ENCODE assay signal across 10 cellular contexts in the genomic region with DNA sequence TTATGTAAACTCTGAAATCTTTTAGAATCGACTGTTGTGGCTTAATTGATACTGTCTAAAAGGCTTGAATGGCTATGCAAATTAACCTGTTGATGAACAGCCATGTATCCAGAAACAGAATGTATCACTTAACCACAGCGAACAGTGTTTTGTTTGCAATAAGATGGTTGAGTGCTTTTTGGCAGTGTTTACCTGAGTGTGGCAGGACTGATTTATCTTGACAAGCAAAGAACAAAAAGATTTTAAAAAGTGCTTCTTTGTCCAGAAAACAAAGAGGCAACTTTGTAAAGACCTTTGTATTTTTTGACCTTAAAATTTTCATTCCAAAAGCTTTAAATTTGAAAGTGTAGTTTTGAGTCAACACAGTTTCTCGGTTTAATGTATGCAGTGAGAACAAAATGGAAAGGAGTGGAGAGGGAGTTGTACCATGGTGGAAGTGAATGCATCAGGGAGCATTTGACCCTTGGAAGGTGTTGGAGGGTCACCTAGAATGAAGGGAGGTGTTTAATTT. TPM values are rescaled to one million over a fixed set of nuclear protein-coding genes. Genes with fewer than 3 reads are reported as not detected.
DNase-seq lines count a peak whose midpoint lies in the region; ATAC-seq and TF ChIP-seq lines count a peak whose summit lies in the region.
"Had no signal": no experiment of that assay in that cellular context is flagged by ENCODE, and none has a peak within 500 bp of the region (broad histone marks: within the 10 kb centered on the region; RNA-seq: fewer than 3 reads in every experiment).

No MANE protein-coding gene starts in this region.

- in situ Hi-C loops in Caki2 (cut with HindIII; ENCODE audit: low pct_unique_long_range_greater_than_20kb, low sequenced_read_pairs) = no loop called here

- no peak overlapping the region for H2AFZ ChIP-seq in PC-9

- H3K36me3 ChIP-seq in PC-9 (ENCODE audit: low read depth) (no peaks in the 10 kb centered on the region), heart left ventricle (peaks cover 0 to 9% (median 0%) of the 10 kb centered on the region in 9 donors)

- H3F3A ChIP-seq in PC-9 (ENCODE audit: insufficient read depth, low read depth) = 0 out of 2 replicates have a peak, but pooled peaks cover 2% of the 10 kb centered on the region

- no peak overlapping the region for H3K4me3 Mint-ChIP-seq in natural killer cell
- H3K4me3 Mint-ChIP-seq: activated naive CD4-positive, alpha-beta T cell treated with anti-CD3 and anti-CD28 coated beads, Interleukin-2, amount 10 ng/mL, durations not matched to agents 7 days and 5 days had no signal

- no TSS peak for BruUV-seq in PC-9 (replicated peaks; lab: Mats Ljungman, UMichigan)

- H3K27me3 Mint-ChIP-seq in natural killer cell (ENCODE audit: low read depth in 2 of 2) = no peaks in the 10 kb centered on the region
- H3K27me3 Mint-ChIP-seq: activated naive CD4-positive, alpha-beta T cell treated with anti-CD3 and anti-CD28 coated beads, Interleukin-2, amount 10 ng/mL, durations not matched to agents 7 days and 5 days had no signal

- no peak overlapping the region for H3K4me3 ChIP-seq in PC-9
- no peak overlapping the region for H3K4me3 ChIP-seq in heart left ventricle

- H3K27me3 ChIP-seq in PC-9 (ENCODE audit: insufficient read depth, low read depth) (no peaks in the 10 kb centered on the region), heart left ventricle (no peaks in the 10 kb centered on the region)

- WGBS in heart left ventricle, 4 donors = 65 to 74% (median 69%) methylated on average over 3 of the region's 3 CpGs

- TF ChIP-seq CTCF in PC-9 (conservative IDR thresholded peaks at IDR 0.05) (no peak), natural killer cell (IDR thresholded peaks at IDR 0.05) (no peak), heart left ventricle (IDR thresholded peaks at IDR 0.05) (no peak)

- peaks cover 39% of the 10 kb centered on the region for H3K79me2 ChIP-seq in PC-9 (ENCODE audit: low read depth)

- no peak overlapping the region for H3K4me2 ChIP-seq in PC-9

- no peak overlapping the region for H3K27ac ChIP-seq in PC-9
- peak overlapping the region in 1 of 12 donors; percentile 54 for H3K27ac ChIP-seq in heart left ventricle

- DNase-seq in Caki2 (ENCODE audit: low read depth) = peak; percentile 76
- DNase-seq in NCI-H2029 treated with DMSO at 0.1 percent for 48 hours (lab: John Stamatoyannopoulos, UW) = peak; percentile 29
- DNase-seq in PC-9 = no peak
- DNase-seq in natural killer cell = no peak
- DNase-seq in islet precursor cell = no peak
- no peak for DNase-seq in heart left ventricle
- DNase-seq: activated naive CD4-positive, alpha-beta T cell treated with anti-CD3 and anti-CD28 coated beads, Interleukin-2, amount 10 ng/mL, durations not matched to agents 7 days and 5 days; NCI-H2171 treated with DMSO at 0.1 percent for 48 hours had no signal

- H3K4me1 ChIP-seq in PC-9 (replicated peaks; ENCODE audit: insufficient read depth) (no peaks in the 10 kb centered on the region), heart left ventricle (peaks cover 0 to 63% (median 33%) of the 10 kb centered on the region in 12 donors)

- POLR2A ChIA-PET in PC-9 (lab: Charles Lee; ENCODE audit: unreplicated experiment) = no interaction called here

- no peak overlapping the region for H3K27ac Mint-ChIP-seq in natural killer cell
- H3K27ac Mint-ChIP-seq: activated naive CD4-positive, alpha-beta T cell treated with anti-CD3 and anti-CD28 coated beads, Interleukin-2, amount 10 ng/mL, durations not matched to agents 7 days and 5 days had no signal

- no peaks in the 10 kb centered on the region for H3K9me3 Mint-ChIP-seq in natural killer cell
- H3K9me3 Mint-ChIP-seq: activated naive CD4-positive, alpha-beta T cell treated with anti-CD3 and anti-CD28 coated beads, Interleukin-2, amount 10 ng/mL, durations not matched to agents 7 days and 5 days had no signal

- no peaks in the 10 kb centered on the region for H3K9me2 ChIP-seq in PC-9 (ENCODE audit: insufficient read depth)

- no peaks in the 10 kb centered on the region for H4K20me1 ChIP-seq in PC-9 (ENCODE audit: insufficient read depth)

- ATAC-seq in GM19395 (IDR thresholded peaks at IDR 0.05; ENCODE audit: unreplicated experiment) (peak; percentile 99), HG02938 (IDR thresholded peaks at IDR 0.05; ENCODE audit: unreplicated experiment) (peak; percentile 98), natural killer cell (no peak), heart left ventricle (no peak)

- H3K9me3 ChIP-seq in PC-9 (ENCODE audit: insufficient read depth, low read depth) = no peaks in the 10 kb centered on the region
- H3K9me3 ChIP-seq in heart left ventricle = no peaks in the 10 kb centered on the region

- TF ChIP-seq POLR2A in heart left ventricle (IDR thresholded peaks at IDR 0.05) = no peak

- intact Hi-C loops in PC-9 (cut with micrococcal nuclease; ENCODE audit: unreplicated experiment) (no loop called here), natural killer cell (cut with micrococcal nuclease) (no loop called here), heart left ventricle (cut with DNase I) (no loop called here)

- H3K36me3 Mint-ChIP-seq in natural killer cell = no peaks in the 10 kb centered on the region
- H3K36me3 Mint-ChIP-seq: activated naive CD4-positive, alpha-beta T cell treated with anti-CD3 and anti-CD28 coated beads, Interleukin-2, amount 10 ng/mL, durations not matched to agents 7 days and 5 days had no signal

- peaks cover 16 to 26% of the 10 kb centered on the region in 2 donors for H3K4me1 Mint-ChIP-seq in natural killer cell
- H3K4me1 Mint-ChIP-seq: activated naive CD4-positive, alpha-beta T cell treated with anti-CD3 and anti-CD28 coated beads, Interleukin-2, amount 10 ng/mL, durations not matched to agents 7 days and 5 days had no signal

- CTCF ChIA-PET in PC-9 (lab: Charles Lee) = no interaction called here

RNA-seq across cellular contexts. Expression of a gene that starts 18.0 kb away (rescaled TPM):
- total RNA-seq in Caki2 (2014; rRNA removed; shearing (Covaris generic); ENCODE audit: low replicate concordance) = 4.4 and 8.3 TPM in 2 replicates
- total RNA-seq in PC-9 (2021) (21.7 and 27.5 TPM in 2 replicates), natural killer cell (10 to 100 TPM; 13.9 to 28.7 (median 23.2) TPM), heart left ventricle (10 to 100 TPM; 30.6 to 64.2 (median 51.7) TPM)
- polyA plus RNA-seq in heart left ventricle = 10 to 100 TPM; 39.8 to 73.7 TPM

Comparison
In these comparisons a context has a peak if more than half of its experiments do, and no peak if none do; other contexts are left out.
1. DNase-seq: peak in Caki2 (single experiment) and NCI-H2029 treated with DMSO at 0.1 percent for 48 hours (single experiment); none in PC-9 (0 of 2), natural killer cell (single experiment), islet precursor cell (single experiment) and heart left ventricle (0 of 5).
2. ATAC-seq: peak in GM19395 (single experiment) and HG02938 (single experiment); none in natural killer cell (0 of 3) and heart left ventricle (0 of 4).